27 cellular contexts compared by ENCODE assay signal in genomic region chr4:85209161-85209560, GRCh38.
DNase-seq lines count a peak whose midpoint lies in the region; ATAC-seq, FAIRE-seq and TF ChIP-seq lines count a peak whose summit lies in the region.
"Had no signal": no experiment of that assay in that cellular context is flagged by ENCODE, and none has a peak within 500 bp of the region (broad histone marks: within the 10 kb centered on the region; RNA-seq: fewer than 3 reads in every experiment).

No MANE protein-coding gene starts in this region.

- no peaks in the 10 kb centered on the region for H3K4me1 ChIP-seq in mucosa of descending colon (ENCODE audit: low read depth)
- H3K4me1 ChIP-seq: BLaER1, neural progenitor cell, parathyroid adenoma, right atrium auricular region, spleen, upper lobe of left lung had no signal

- DNase-seq in AG10803 (ENCODE audit: low read depth) (peak; percentile 15), HPDE6-E6E7 (ENCODE audit: extremely low spot score) (peak; percentile 52), amniotic epithelial cell (ENCODE audit: low read depth) (peak; percentile 3), fibroblast of villous mesenchyme (ENCODE audit: low read depth) (peak; percentile 7), mucosa of descending colon (no peak), HTR-8/SVneo (ENCODE audit: insufficient read length, low spot score) (no peak)
- DNase-seq: activated CD4-positive, alpha-beta T cell treated with anti-CD3 and anti-CD28 coated beads, Interleukin-2, amount 50 U/mL, for 4 hours; activated CD8-positive, alpha-beta memory T cell treated with anti-CD3 and anti-CD28 coated beads, Interleukin-2, amount 50 U/mL, for 4 hours; activated naive CD4-positive, alpha-beta T cell treated with anti-CD3 and anti-CD28 coated beads, Interleukin-2, amount 10 ng/mL, durations not matched to agents 7 days and 5 days; central memory CD4-positive, alpha-beta T cell; dermis blood vessel endothelial cell; Kasumi-1; NCI-H187 treated with DMSO at 0.1 percent for 48 hours; NCI-H2171 treated with DMSO at 0.1 percent for 48 hours; NCI-H526; NK-92 treated with Interleukin-12 subunit alpha and Interleukin-12 subunit beta, amount 100 ng/mL, for 24 hours; spleen; T-helper 1 cell; upper lobe of left lung had no signal

- H3K36me3 ChIP-seq in mucosa of descending colon (ENCODE audit: low read depth) = no peaks in the 10 kb centered on the region
- H3K36me3 ChIP-seq: BLaER1, neural progenitor cell, right atrium auricular region, spleen, upper lobe of left lung had no signal

- H3K4me3 ChIP-seq in AG10803 (ENCODE audit: low read length) (no peak overlapping the region), fibroblast of villous mesenchyme (ENCODE audit: low read depth, low read length) (no peak overlapping the region), mucosa of descending colon (no peak overlapping the region)
- H3K4me3 ChIP-seq: BLaER1, neural progenitor cell, right atrium auricular region, spleen, upper lobe of left lung had no signal

- intact Hi-C loops in mucosa of descending colon (cut with DNase I, micrococcal nuclease) = no loop called here

- no peak for ATAC-seq in GM18520 (IDR thresholded peaks at IDR 0.05; ENCODE audit: unreplicated experiment)
- no peak for ATAC-seq in mucosa of descending colon
- no peak for ATAC-seq in GM18907 (IDR thresholded peaks at IDR 0.05; ENCODE audit: unreplicated experiment)
- ATAC-seq: Panc1 had no signal

- peaks cover 3% of the 10 kb centered on the region for H3K9me3 ChIP-seq in mucosa of descending colon
- H3K9me3 ChIP-seq: BLaER1 had no signal

- TF ChIP-seq CTCF in AG10803 (conservative IDR thresholded peaks at IDR 0.05; ENCODE audit: low read length) = no peak
- no peak for TF ChIP-seq CTCF in fibroblast of villous mesenchyme (IDR thresholded peaks at IDR 0.05; ENCODE audit: insufficient read depth, low read depth, low read length)
- no peak for TF ChIP-seq CTCF in mucosa of descending colon (IDR thresholded peaks at IDR 0.05)

- FAIRE-seq in HTR-8/SVneo (lab: Jason Lieb, UNC) = no peak
- FAIRE-seq: TTC549 had no signal

Comparison
In these comparisons a context has a peak if more than half of its experiments do, and no peak if none do; other contexts are left out.
1. DNase-seq: peak in AG10803 (single experiment), HPDE6-E6E7 (single experiment), amniotic epithelial cell (single experiment) and fibroblast of villous mesenchyme (single experiment); none in mucosa of descending colon (0 of 3) and HTR-8/SVneo (single experiment).